Comparison of ENCODE assay signal across 21 cellular contexts in the genomic region with DNA sequence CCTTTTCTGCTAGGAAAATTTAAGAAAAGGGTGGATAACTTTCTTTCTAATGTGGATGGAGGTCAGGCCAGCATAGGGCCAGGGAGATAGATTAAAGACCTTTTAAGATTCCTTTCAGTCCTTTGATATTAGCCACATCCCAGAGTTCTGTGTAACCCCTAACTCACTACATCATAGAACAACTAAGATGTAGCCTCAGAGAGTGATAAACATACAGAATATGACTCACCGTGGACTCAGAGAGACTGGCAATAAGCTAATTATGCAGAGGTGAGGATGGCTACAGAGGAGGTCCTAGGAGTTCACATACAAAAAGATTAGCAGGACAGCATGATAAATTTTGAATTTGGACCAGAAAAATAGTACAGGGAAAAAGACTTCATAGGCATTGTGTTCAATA.
DNase-seq lines count a peak whose midpoint lies in the region; ATAC-seq, FAIRE-seq and TF ChIP-seq lines count a peak whose summit lies in the region.
"Had no signal": no experiment of that assay in that cellular context is flagged by ENCODE, and none has a peak within 500 bp of the region (broad histone marks: within the 10 kb centered on the region; RNA-seq: fewer than 3 reads in every experiment).

No MANE protein-coding gene starts in this region.

- H3K4me3 ChIP-seq in Panc1 (ENCODE audit: low read depth in 2 of 2, low read length in 2 of 2): no peak overlapping the region
- H3K4me3 ChIP-seq in epithelial cell of esophagus (ENCODE audit: low read length): no peak overlapping the region
- H3K4me3 ChIP-seq: adrenal gland, lower lobe of right lung, SK-N-MC, skin epidermis, thoracic aorta had no signal

- no TSS peak for BruUV-seq in Panc1 (replicated peaks; lab: Mats Ljungman, UMichigan)

- no peak overlapping the region for H3K27ac ChIP-seq in Panc1 (ENCODE audit: low read length)
- H3K27ac ChIP-seq: adrenal gland, lower lobe of right lung, parathyroid adenoma, SK-N-MC, skin epidermis, thoracic aorta had no signal

- FAIRE-seq in GM19239 (lab: Jason Lieb, UNC): no peak
- FAIRE-seq: endothelial cell of umbilical vein had no signal

- no peaks in the 10 kb centered on the region for H3K27me3 ChIP-seq in Panc1 (ENCODE audit: control insufficient read depth, insufficient read depth, low read length)
- H3K27me3 ChIP-seq: adrenal gland had no signal

- H3K27me3 Mint-ChIP-seq in activated T-cell treated with anti-CD3 and anti-CD28 coated beads, Interleukin-2, amount 50 U/mL, for 72 hours (ENCODE audit: low read depth): no peaks in the 10 kb centered on the region

- no peak for DNase-seq in activated T-cell treated with anti-CD3 and anti-CD28 coated beads, Interleukin-2, amount 50 U/mL, for 72 hours
- DNase-seq in activated T-cell treated with anti-CD3 and anti-CD28 coated beads for 4 hours (no peak), Panc1 (ENCODE audit: low read depth, low spot score) (no peak), epithelial cell of esophagus (ENCODE audit: low read depth) (peak; percentile 61), GM19239 (ENCODE audit: insufficient read length, low spot score) (no peak), NCI-H748 (lab: John Stamatoyannopoulos, UW; ENCODE audit: unreplicated experiment) (no peak), GOT3 (lab: John Stamatoyannopoulos, UW) (no peak)
- DNase-seq in stimulated activated effector memory CD8-positive, alpha-beta T cell treated with anti-CD3 and anti-CD28 coated beads, Interleukin-12 subunit alpha, Interleukin-12 subunit beta, amount 100 ng/mL, for 72 hours (ENCODE audit: low spot score in 2 of 2): no peak
- DNase-seq: activated CD4-positive, alpha-beta T cell treated with anti-CD3 and anti-CD28 coated beads for 48 hours; adrenal gland; lower lobe of right lung; NCI-H187 treated with DMSO at 0.1 percent for 48 hours; NCI-H510A treated with DMSO at 0.1 percent for 48 hours; stimulated activated CD4-positive, alpha-beta T cell treated with anti-CD3 and anti-CD28 coated beads, Interleukin-4, amount 100 ng/mL, for 24 hours; stimulated activated CD8-positive, alpha-beta memory T cell treated with anti-CD3 and anti-CD28 coated beads, Interleukin-4, amount 100 ng/mL, for 48 hours had no signal

- peak overlapping the region; percentile 58 to 76 for H3K4me3 Mint-ChIP-seq in activated T-cell treated with anti-CD3 and anti-CD28 coated beads, Interleukin-2, amount 50 U/mL, for 72 hours
- peak overlapping the region; percentile 41 for H3K4me3 Mint-ChIP-seq in stimulated activated effector memory CD8-positive, alpha-beta T cell treated with anti-CD3 and anti-CD28 coated beads, Interleukin-12 subunit alpha, Interleukin-12 subunit beta, amount 100 ng/mL, for 72 hours
- H3K4me3 Mint-ChIP-seq: activated T-helper 1 cell treated with anti-CD3 and anti-CD28 coated beads, Interleukin-12 subunit alpha, Interleukin-12 subunit beta, Interleukin-2, Interleukin-4 antibody, amounts not matched to agents 30 ng/mL and 10 ng/mL and 1 ng/mL, durations not matched to agents 14 hours and 24 hours and 36 hours had no signal

- H3K9me3 ChIP-seq in Panc1 (ENCODE audit: control insufficient read depth, insufficient read depth, low read depth, low read length): peaks cover 21% of the 10 kb centered on the region; the same call in 1 of the 2 replicates
- H3K9me3 ChIP-seq: adrenal gland, lower lobe of right lung, thoracic aorta had no signal

- H3K27ac Mint-ChIP-seq in activated T-cell treated with anti-CD3 and anti-CD28 coated beads, Interleukin-2, amount 50 U/mL, for 72 hours: peak overlapping the region; percentile 43
- peak overlapping the region; percentile 95 for H3K27ac Mint-ChIP-seq in stimulated activated effector memory CD8-positive, alpha-beta T cell treated with anti-CD3 and anti-CD28 coated beads, Interleukin-12 subunit alpha, Interleukin-12 subunit beta, amount 100 ng/mL, for 72 hours
- H3K27ac Mint-ChIP-seq: activated T-helper 1 cell treated with anti-CD3 and anti-CD28 coated beads, Interleukin-12 subunit alpha, Interleukin-12 subunit beta, Interleukin-2, Interleukin-4 antibody, amounts not matched to agents 30 ng/mL and 10 ng/mL and 1 ng/mL, durations not matched to agents 14 hours and 24 hours and 36 hours had no signal

- intact Hi-C loops in Panc1 (cut with micrococcal nuclease; ENCODE audit: unreplicated experiment): no loop called here

- H3K4me1 Mint-ChIP-seq in activated T-cell treated with anti-CD3 and anti-CD28 coated beads, Interleukin-2, amount 50 U/mL, for 72 hours (ENCODE audit: low read depth): peaks cover 20% of the 10 kb centered on the region
- H3K4me1 Mint-ChIP-seq in stimulated activated effector memory CD8-positive, alpha-beta T cell treated with anti-CD3 and anti-CD28 coated beads, Interleukin-12 subunit alpha, Interleukin-12 subunit beta, amount 100 ng/mL, for 72 hours: peaks cover 24% of the 10 kb centered on the region

- H3K36me3 Mint-ChIP-seq in activated T-cell treated with anti-CD3 and anti-CD28 coated beads, Interleukin-2, amount 50 U/mL, for 72 hours (ENCODE audit: insufficient read depth in 2 of 2): peaks cover 13 to 19% of the 10 kb centered on the region in 2 donors
- H3K36me3 Mint-ChIP-seq in stimulated activated effector memory CD8-positive, alpha-beta T cell treated with anti-CD3 and anti-CD28 coated beads, Interleukin-12 subunit alpha, Interleukin-12 subunit beta, amount 100 ng/mL, for 72 hours: peaks cover 65% of the 10 kb centered on the region

- H3K4me1 ChIP-seq in Panc1 (ENCODE audit: control insufficient read depth, insufficient read depth, low read length): no peaks in the 10 kb centered on the region
- H3K4me1 ChIP-seq: adrenal gland, lower lobe of right lung, parathyroid adenoma had no signal

- POLR2A ChIA-PET in Panc1 (lab: Charles Lee): no interaction called here

- peak; percentile 86 to 88 for ATAC-seq in activated T-cell treated with anti-CD3 and anti-CD28 coated beads, Interleukin-2, amount 50 U/mL, for 72 hours (replicated peaks in 1 of 2)
- ATAC-seq in Panc1: peak; percentile 84
- ATAC-seq in stimulated activated effector memory CD8-positive, alpha-beta T cell treated with anti-CD3 and anti-CD28 coated beads, Interleukin-12 subunit alpha, Interleukin-12 subunit beta, amount 100 ng/mL, for 72 hours: peak; percentile 90
- ATAC-seq: lower lobe of right lung had no signal

- H3K9me3 Mint-ChIP-seq in activated T-cell treated with anti-CD3 and anti-CD28 coated beads, Interleukin-2, amount 50 U/mL, for 72 hours: peaks cover 3 to 6% of the 10 kb centered on the region in 2 donors
- no peaks in the 10 kb centered on the region for H3K9me3 Mint-ChIP-seq in stimulated activated effector memory CD8-positive, alpha-beta T cell treated with anti-CD3 and anti-CD28 coated beads, Interleukin-12 subunit alpha, Interleukin-12 subunit beta, amount 100 ng/mL, for 72 hours

- no peaks in the 10 kb centered on the region for H3K36me3 ChIP-seq in Panc1 (ENCODE audit: control insufficient read depth, insufficient read depth, low read length)
- H3K36me3 ChIP-seq: adrenal gland, lower lobe of right lung, thoracic aorta had no signal

- in situ Hi-C loops in Panc1 (cut with HindIII; ENCODE audit: low pct_unique_long_range_greater_than_20kb, low sequenced_read_pairs): no loop called here

- no peak for TF ChIP-seq CTCF in Panc1 (IDR thresholded peaks at IDR 0.05)
- TF ChIP-seq CTCF in epithelial cell of esophagus (IDR thresholded peaks at IDR 0.05; ENCODE audit: insufficient read depth, low read depth, low read length, missing control alignments): no peak

- CTCF ChIA-PET in Panc1 (lab: Charles Lee): interaction anchor here (0.6 to 0.7 kb wide), 2 partner anchors 25 to 228 kb away, joined by 3 read pairs; no protein-coding TSS in a partner anchor
